ENCODE assay signal across 24 cellular contexts in the genomic region with DNA sequence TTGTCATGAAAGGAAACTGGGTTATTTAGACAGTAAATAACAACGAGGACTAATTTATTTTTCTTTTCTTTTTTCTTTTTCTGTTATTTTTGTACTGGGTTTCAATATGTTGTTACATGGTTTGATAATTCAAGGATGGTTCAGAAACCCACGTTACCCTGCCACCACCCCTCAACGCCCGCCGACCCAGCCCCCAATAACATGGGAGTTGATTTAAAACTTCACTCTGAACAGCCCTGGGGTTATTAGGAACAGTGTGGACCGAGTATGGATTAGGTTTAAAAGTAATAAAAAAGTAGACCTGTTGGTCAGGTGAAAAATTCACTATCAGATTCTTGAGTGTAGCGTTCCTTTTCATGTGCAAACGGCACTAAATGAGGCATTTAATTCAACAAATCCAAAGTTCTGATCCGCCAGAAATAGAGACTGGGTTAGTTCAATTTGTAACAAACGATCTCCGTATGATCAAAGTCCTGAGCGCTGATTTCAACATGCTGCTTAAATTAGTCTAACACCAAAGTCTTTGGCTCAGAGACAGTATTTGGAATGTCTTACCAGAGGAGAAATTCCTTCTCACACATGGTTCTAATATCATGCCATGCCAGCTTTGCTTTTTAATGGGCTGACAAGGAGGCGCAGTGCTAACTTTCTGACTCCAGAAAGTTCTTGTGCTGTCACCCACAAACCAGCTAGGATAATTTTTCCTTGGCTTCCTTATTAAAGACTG.
DNase-seq lines count a peak whose midpoint lies in the region; ATAC-seq and TF ChIP-seq lines count a peak whose summit lies in the region.
"Had no signal": no experiment of that assay in that cellular context is flagged by ENCODE, and none has a peak within 500 bp of the region (broad histone marks: within the 10 kb centered on the region; RNA-seq: fewer than 3 reads in every experiment).

No MANE protein-coding gene starts in this region.

- TF ChIP-seq CTCF in endodermal cell (conservative IDR thresholded peaks at IDR 0.05) (no peak), colonic mucosa (IDR thresholded peaks at IDR 0.05) (no peak)

- peaks cover 23 to 39% (median 25%) of the 10 kb centered on the region in 11 experiments for H3K9me3 ChIP-seq in BLaER1 treated with 17β-estradiol and CSF1 and Interleukin-3, amounts not matched to agents 10 nM and 100 nM (replicated peaks in 1 of 11)
- no peaks in the 10 kb centered on the region for H3K9me3 ChIP-seq in SK-N-MC (ENCODE audit: low read depth, low read length)
- H3K9me3 ChIP-seq in endodermal cell (ENCODE audit: control insufficient read depth, low read length): no peaks in the 10 kb centered on the region
- no peaks in the 10 kb centered on the region for H3K9me3 ChIP-seq in colonic mucosa
- H3K9me3 ChIP-seq: BE2C had no signal

- no peaks in the 10 kb centered on the region for H3K27me3 ChIP-seq in BLaER1 treated with 17β-estradiol and CSF1 and Interleukin-3, amounts not matched to agents 10 nM and 100 nM
- no peaks in the 10 kb centered on the region for H3K27me3 ChIP-seq in endodermal cell (ENCODE audit: control insufficient read depth, insufficient read depth, low read length, poor library complexity, severe bottlenecking)
- H3K27me3 ChIP-seq in colonic mucosa: no peaks in the 10 kb centered on the region
- H3K27me3 ChIP-seq: BE2C, cardiac muscle cell had no signal

- no peak overlapping the region for H3K9ac ChIP-seq in BLaER1 treated with 17β-estradiol and CSF1 and Interleukin-3, amounts not matched to agents 10 nM and 100 nM
- H3K9ac ChIP-seq in SK-N-MC (ENCODE audit: insufficient read length) (peak overlapping the region; percentile 78), endodermal cell (ENCODE audit: extremely low read depth, low read length, poor library complexity, severe bottlenecking) (no peak overlapping the region), colonic mucosa (ENCODE audit: low read depth in 2 of 2, low read length in 2 of 2) (no peak overlapping the region)

- no peaks in the 10 kb centered on the region for H4K20me1 ChIP-seq in BLaER1 treated with 17β-estradiol and CSF1 and Interleukin-3, amounts not matched to agents 10 nM and 100 nM

- H3K4me3 Mint-ChIP-seq in endodermal cell: no peak overlapping the region
- H3K4me3 Mint-ChIP-seq: natural killer cell treated with Interleukin-12 subunit alpha and Interleukin-12 subunit beta and Interleukin-15 and Interleukin-18, amount 100 ng/mL, for 72 hours; T-helper 17 cell had no signal

- no peak overlapping the region for H3K4me3 ChIP-seq in BLaER1 treated with 17β-estradiol and CSF1 and Interleukin-3, amounts not matched to agents 10 nM and 100 nM
- H3K4me3 ChIP-seq in SK-N-MC (peak overlapping the region; percentile 69), endodermal cell (ENCODE audit: low read length) (no peak overlapping the region), colonic mucosa (no peak overlapping the region)
- H3K4me3 ChIP-seq: cardiac muscle cell, dorsolateral prefrontal cortex, skin epidermis, tibial nerve had no signal

- 89 to 96% methylated on average over 12 to 13 of the region's 13 CpGs for WGBS in endodermal cell (ENCODE audit: insufficient coverage in 1 of 2, insufficient read length in 1 of 2), 2 experiments

- H3K27ac Mint-ChIP-seq in endodermal cell: no peak overlapping the region
- H3K27ac Mint-ChIP-seq: natural killer cell treated with Interleukin-12 subunit alpha and Interleukin-12 subunit beta and Interleukin-15 and Interleukin-18, amount 100 ng/mL, for 72 hours; T-helper 17 cell had no signal

- no peak overlapping the region for H3K27ac ChIP-seq in BLaER1 treated with 17β-estradiol and CSF1 and Interleukin-3, amounts not matched to agents 10 nM and 100 nM
- H3K27ac ChIP-seq in SK-N-MC: peak overlapping the region; percentile 100
- no peak overlapping the region for H3K27ac ChIP-seq in caudate nucleus (ENCODE audit: low read depth, low read length)
- H3K27ac ChIP-seq in endodermal cell (ENCODE audit: low read depth, low read length): no peak overlapping the region
- H3K27ac ChIP-seq in colonic mucosa: no peak overlapping the region
- H3K27ac ChIP-seq: cardiac muscle cell, dorsolateral prefrontal cortex, tibial nerve had no signal

- no peaks in the 10 kb centered on the region for H3K36me3 Mint-ChIP-seq in endodermal cell (ENCODE audit: low read depth)
- H3K36me3 Mint-ChIP-seq: natural killer cell treated with Interleukin-12 subunit alpha and Interleukin-12 subunit beta and Interleukin-15 and Interleukin-18, amount 100 ng/mL, for 72 hours had no signal

- DNase-seq in SK-N-MC (ENCODE audit: low read depth, low spot score): peak; percentile 85
- DNase-seq in fibroblast of peridontal ligament (ENCODE audit: extremely low read depth): peak; percentile 97
- DNase-seq in sciatic nerve (ENCODE audit: low spot score): no peak
- DNase-seq in caudate nucleus (lab: John Stamatoyannopoulos, UW): no peak
- DNase-seq in endodermal cell: no peak
- DNase-seq in colonic mucosa: no peak
- DNase-seq: activated CD4-positive, alpha-beta T cell treated with anti-CD3 and anti-CD28 coated beads, Interleukin-2, amount 50 U/mL, for 1 hour; activated gamma-delta T cell; BE2C; Calu3; dorsolateral prefrontal cortex; KG1; left cardiac atrium; NCI-H187 treated with DMSO at 0.1 percent for 48 hours; NCI-H345; PC-3; SHP77 treated with DMSO at 0.1 percent for 48 hours; stimulated activated naive CD8-positive, alpha-beta T cell treated with anti-CD3 and anti-CD28 coated beads, Interleukin-15, Interleukin-2, amounts not matched to agents 100 U/mL and 50 U/mL, for 24 hours; T-helper 17 cell had no signal

- peak overlapping the region in 10 of 11 experiments; percentile 13 to 57 (median 52); a peak in 16 of 22 replicates for H3K4me2 ChIP-seq in BLaER1 treated with 17β-estradiol and CSF1 and Interleukin-3, amounts not matched to agents 10 nM and 100 nM

- no peaks in the 10 kb centered on the region for H3K36me3 ChIP-seq in BLaER1 treated with 17β-estradiol and CSF1 and Interleukin-3, amounts not matched to agents 10 nM and 100 nM
- H3K36me3 ChIP-seq in SK-N-MC (ENCODE audit: insufficient read depth, low read length) (no peaks in the 10 kb centered on the region), endodermal cell (ENCODE audit: control insufficient read depth, insufficient read depth, low read length) (no peaks in the 10 kb centered on the region), colonic mucosa (no peaks in the 10 kb centered on the region)
- H3K36me3 ChIP-seq: BE2C, cardiac muscle cell, tibial nerve had no signal

- H3K27me3 Mint-ChIP-seq in endodermal cell (ENCODE audit: insufficient read depth): peaks cover 13% of the 10 kb centered on the region

- ATAC-seq in sciatic nerve: peak; percentile 41
- ATAC-seq: left cardiac atrium; natural killer cell treated with Interleukin-12 subunit alpha and Interleukin-12 subunit beta and Interleukin-15 and Interleukin-18, amount 100 ng/mL, for 72 hours; PC-3; stimulated activated naive CD8-positive, alpha-beta T cell treated with anti-CD3 and anti-CD28 coated beads, Interleukin-15, Interleukin-2, amounts not matched to agents 100 U/mL and 50 U/mL, for 24 hours; T-helper 17 cell had no signal

- peaks cover 30% of the 10 kb centered on the region for H3K4me1 Mint-ChIP-seq in endodermal cell
- H3K4me1 Mint-ChIP-seq: T-helper 17 cell had no signal

- intact Hi-C loops in sciatic nerve (cut with DNase I) (no loop called here), colonic mucosa (cut with DNase I) (no loop called here)

- peaks cover 25 to 55% (median 43%) of the 10 kb centered on the region in 10 experiments for H3K4me1 ChIP-seq in BLaER1 treated with 17β-estradiol and CSF1 and Interleukin-3, amounts not matched to agents 10 nM and 100 nM
- H3K4me1 ChIP-seq in endodermal cell (ENCODE audit: control insufficient read depth, insufficient read depth, low read length) (no peaks in the 10 kb centered on the region), colonic mucosa (no peaks in the 10 kb centered on the region)
- H3K4me1 ChIP-seq: BE2C had no signal

- no peaks in the 10 kb centered on the region for H3K9me3 Mint-ChIP-seq in endodermal cell

Comparison
In these comparisons a context has a peak if more than half of its experiments do, and no peak if none do; other contexts are left out.
1. DNase-seq: peak in SK-N-MC (single experiment) and fibroblast of peridontal ligament (single experiment); none in sciatic nerve (single experiment), caudate nucleus (0 of 61), endodermal cell (single experiment) and colonic mucosa (single experiment).